8 cellular contexts compared by ENCODE assay signal in genomic region chr1:68174173-68175113, GRCh38. TPM values are rescaled to one million over a fixed set of nuclear protein-coding genes. Genes with fewer than 3 reads are reported as not detected.
DNase-seq lines count a peak whose midpoint lies in the region; ATAC-seq lines count a peak whose summit lies in the region.

No MANE protein-coding gene starts in this region.

- H3K27ac ChIP-seq in right cardiac atrium (ENCODE audit: low read length) (peak overlapping the region; percentile 87), skeletal muscle tissue (ENCODE audit: low read depth, low read length) (peak overlapping the region; percentile 81)

- DNase-seq in HS-5 (ENCODE audit: low read depth) (peak; percentile 82), adipocyte (ENCODE audit: low read depth) (peak; percentile 97), right cardiac atrium (peak; percentile 55 to 76 (median 57)), NCI-H526 (lab: John Stamatoyannopoulos, UW) (no peak), Kasumi-1 (lab: John Stamatoyannopoulos, UW) (no peak), SIG-M5 treated with dmso at 0.1 percent for 504 hours (lab: John Stamatoyannopoulos, UW; ENCODE audit: unreplicated experiment) (no peak)

- H3K4me3 ChIP-seq in adipocyte (ENCODE audit: low read length): peak overlapping the region; percentile 57
- peak overlapping the region; percentile 9 for H3K4me3 ChIP-seq in right cardiac atrium (ENCODE audit: low read length)
- H3K4me3 ChIP-seq in skeletal muscle tissue (ENCODE audit: low read length in 3 of 3): peak overlapping the region; percentile 47 to 63 (median 54)

- ATAC-seq in right cardiac atrium: peak; percentile 81 to 86
- ATAC-seq in GM21786 (IDR thresholded peaks at IDR 0.05; ENCODE audit: unreplicated experiment): no peak

- H3K36me3 ChIP-seq in adipocyte (ENCODE audit: control insufficient read depth, insufficient read depth, low read length, severe bottlenecking) (no peaks in the 10 kb centered on the region), skeletal muscle tissue (ENCODE audit: control insufficient read depth in 3 of 3, insufficient read depth in 3 of 3, low read length in 3 of 3) (no peaks in the 10 kb centered on the region)

- H3K9me3 ChIP-seq in adipocyte (ENCODE audit: control insufficient read depth, low read length) (no peaks in the 10 kb centered on the region), right cardiac atrium (ENCODE audit: control insufficient read depth, low read length) (no peaks in the 10 kb centered on the region), skeletal muscle tissue (ENCODE audit: control insufficient read depth in 3 of 3, low read length in 3 of 3) (no peaks in the 10 kb centered on the region)

- H3K9ac ChIP-seq in adipocyte (ENCODE audit: low read length) (peak overlapping the region; percentile 14), skeletal muscle tissue (ENCODE audit: low read depth in 1 of 3, low read length in 3 of 3) (peak overlapping the region; percentile 60 to 72 (median 62))

- WGBS in right cardiac atrium: 43% methylated on average over 12 of the region's 12 CpGs

- H3K27me3 ChIP-seq in adipocyte (replicated peaks; ENCODE audit: control insufficient read depth, insufficient read depth, low read length): no peaks in the 10 kb centered on the region
- H3K27me3 ChIP-seq in right cardiac atrium (ENCODE audit: control insufficient read depth, insufficient read depth): no peaks in the 10 kb centered on the region
- no peaks in the 10 kb centered on the region for H3K27me3 ChIP-seq in skeletal muscle tissue (ENCODE audit: control insufficient read depth in 3 of 3, insufficient read depth in 3 of 3, low read length in 3 of 3)

- H3K4me1 ChIP-seq in adipocyte (ENCODE audit: control insufficient read depth, insufficient read depth, low read length) (peaks cover 49% of the 10 kb centered on the region), right cardiac atrium (ENCODE audit: control insufficient read depth, insufficient read depth, low read length) (peaks cover 15% of the 10 kb centered on the region), skeletal muscle tissue (ENCODE audit: control insufficient read depth in 3 of 3, insufficient read depth in 3 of 3, low read length in 3 of 3) (peaks cover 24 to 36% (median 36%) of the 10 kb centered on the region in 3 donors)

- intact Hi-C loops in right cardiac atrium (cut with DNase I): no loop called here

RNA-seq across cellular contexts. Expression of gene WLS, which starts 57.9 kb away (rescaled TPM):
- 100 to 1,000 TPM in 3 of 4 donors, 10 to 100 TPM in 1; 73.4 to 102 (median 102) TPM for total RNA-seq in right cardiac atrium
- polyA plus RNA-seq in right cardiac atrium: 50.9 TPM
- 68.9 TPM for total RNA-seq in skeletal muscle tissue

Comparison
In these comparisons a context has a peak if more than half of its experiments do, and no peak if none do; other contexts are left out.
1. DNase-seq: peak in HS-5 (single experiment), adipocyte (single experiment) and right cardiac atrium (3 of 3); none in NCI-H526 (0 of 2), Kasumi-1 (0 of 2) and SIG-M5 treated with dmso at 0.1 percent for 504 hours (single experiment).
2. Peak in every context shown above with its lines, with median percentiles within 50 percentile points of each other: H3K4me3 ChIP-seq.